Comparison of ENCODE assay signal across 20 cellular contexts in genomic region chr18:44556296-44556695, GRCh38.
A peak's percentile ranks its signal among the peaks of the same experiment; 100 is the strongest.
DNase-seq lines count a peak whose midpoint lies in the region; ATAC-seq, FAIRE-seq and TF ChIP-seq lines count a peak whose summit lies in the region.
"Had no signal": no experiment of that assay in that cellular context is flagged by ENCODE, and none has a peak within 500 bp of the region (broad histone marks: within the 10 kb centered on the region; RNA-seq: fewer than 3 reads in every experiment).

No MANE protein-coding gene starts in this region.

- H2AFZ ChIP-seq in PC-3 (ENCODE audit: low read length), result no peak overlapping the region

- H3K27ac ChIP-seq in PC-3 (ENCODE audit: low read length), result no peak overlapping the region
- H3K27ac ChIP-seq: gastrocnemius medialis, KMS-11, ovary, suprapubic skin had no signal

- H3K9me3 ChIP-seq in PC-3 (ENCODE audit: low read length), result no peaks in the 10 kb centered on the region
- H3K9me3 ChIP-seq: gastrocnemius medialis, ovary, suprapubic skin had no signal

- BruUV-seq in PC-3 (replicated peaks; lab: Mats Ljungman, UMichigan), result no TSS peak

- no peaks in the 10 kb centered on the region for H3K36me3 ChIP-seq in PC-3 (ENCODE audit: low read depth, low read length)
- H3K36me3 ChIP-seq: gastrocnemius medialis, ovary, suprapubic skin had no signal

- CTCF ChIA-PET in PC-3 (lab: Charles Lee), result no interaction called here

- peak; percentile 70 for ATAC-seq in GM21390 (IDR thresholded peaks at IDR 0.05; ENCODE audit: unreplicated experiment)
- ATAC-seq in HG03378 (IDR thresholded peaks at IDR 0.05; ENCODE audit: unreplicated experiment), result peak; percentile 53
- no peak for ATAC-seq in PC-3
- ATAC-seq in GM18861 (IDR thresholded peaks at IDR 0.05; ENCODE audit: unreplicated experiment), result no peak
- ATAC-seq: CD8-positive, alpha-beta T cell; gastrocnemius medialis; left ventricle myocardium superior had no signal

- FAIRE-seq in GM12891 (lab: Jason Lieb, UNC), result peak; percentile 51

- no peak for DNase-seq in GM12891 (ENCODE audit: insufficient read length, low spot score)
- DNase-seq in medulla oblongata (ENCODE audit: extremely low spot score), result peak; percentile 61
- no peak for DNase-seq in PC-3
- DNase-seq in ecto neural progenitor cell (ENCODE audit: low spot score), result no peak
- DNase-seq in middle frontal gyrus (ENCODE audit: extremely low spot score, low spot score), result no peak
- DNase-seq: activated CD4-positive, alpha-beta memory T cell treated with anti-CD3 and anti-CD28 coated beads for 36 hours; activated T-cell treated with anti-CD3 and anti-CD28 coated beads, Interleukin-2, amount 50 U/mL, for 24 hours; CD8-positive, alpha-beta T cell; dermis blood vessel endothelial cell; gastrocnemius medialis; left ventricle myocardium superior; NCI-H1417 treated with DMSO at 0.1 percent for 48 hours; NCI-H226; ovary; stimulated activated CD4-positive, alpha-beta T cell treated with anti-CD3 and anti-CD28 coated beads, Interleukin-2, amount 100 ng/mL, for 24 hours had no signal

- H3K79me2 ChIP-seq in PC-3 (ENCODE audit: low read length), result no peaks in the 10 kb centered on the region

- no peaks in the 10 kb centered on the region for H3K4me1 ChIP-seq in PC-3 (ENCODE audit: insufficient read depth, low read length)
- H3K4me1 ChIP-seq: gastrocnemius medialis, suprapubic skin had no signal

- TF ChIP-seq POLR2A in GM12891 (IDR thresholded peaks at IDR 0.05; ENCODE audit: low read depth, low read length), result no peak

- POLR2A ChIA-PET in PC-3 (lab: Charles Lee; ENCODE audit: unreplicated experiment), result no interaction called here

- intact Hi-C loops in PC-3 (cut with micrococcal nuclease), result no loop called here

- H4K20me1 ChIP-seq in PC-3 (ENCODE audit: low read length), result no peaks in the 10 kb centered on the region

- H3F3A ChIP-seq in PC-3 (ENCODE audit: low read length, unreplicated experiment), result no peaks in the 10 kb centered on the region

- no peak overlapping the region for H3K4me3 ChIP-seq in PC-3 (ENCODE audit: low read length)
- H3K4me3 ChIP-seq: gastrocnemius medialis, ovary, suprapubic skin had no signal

- no peaks in the 10 kb centered on the region for H3K27me3 ChIP-seq in PC-3 (ENCODE audit: low read length)
- H3K27me3 ChIP-seq: gastrocnemius medialis, ovary, suprapubic skin had no signal

- TF ChIP-seq CTCF in PC-3 (conservative IDR thresholded peaks at IDR 0.05; ENCODE audit: low read depth, low read length), result no peak

- no peaks in the 10 kb centered on the region for H3K9me2 ChIP-seq in PC-3 (replicated peaks; ENCODE audit: low read length)

- H3K4me2 ChIP-seq in PC-3 (ENCODE audit: low read length), result no peak overlapping the region
- H3K4me2 ChIP-seq: KMS-11 had no signal

- H3K9ac ChIP-seq in PC-3 (ENCODE audit: low read length), result no peak overlapping the region
- H3K9ac ChIP-seq: KMS-11 had no signal

TF ChIP-seq in GM12891, 5 proteins besides CTCF, POLR2A, EP300 and RAD21:
- TF ChIP-seq PAX5 (IDR thresholded peaks at IDR 0.05; ENCODE audit: insufficient read depth, low read length, severe bottlenecking) (no peak), POLR2AphosphoS5 (IDR thresholded peaks at IDR 0.05; ENCODE audit: low read depth, low read length) (no peak), TAF1 (IDR thresholded peaks at IDR 0.05; ENCODE audit: low read depth, low read length) (no peak), SPI1 (IDR thresholded peaks at IDR 0.05; ENCODE audit: low read depth, low read length) (peak; percentile 21; the same call in 1 of the 2 replicates), POU2F2 (IDR thresholded peaks at IDR 0.05; ENCODE audit: low read depth, low read length) (no peak)

Comparison
In these comparisons a context has a peak if more than half of its experiments do, and no peak if none do; other contexts are left out.
1. ATAC-seq: peak in GM21390 (single experiment) and HG03378 (single experiment); none in PC-3 (single experiment) and GM18861 (single experiment).